Comparison of ENCODE assay signal across 7 cellular contexts in genomic region chr12:8390001-8390797, GRCh38.
A peak's percentile ranks its signal among the peaks of the same experiment; 100 is the strongest.
DNase-seq lines count a peak whose midpoint lies in the region; ATAC-seq and TF ChIP-seq lines count a peak whose summit lies in the region.
"Not testable (repeated sequence)": the region's sequence is repeated elsewhere in the genome, so short reads cannot be mapped to it uniquely, and the experiment has no call there.

No MANE protein-coding gene starts in this region.

- DNase-seq in GM06990 (ENCODE audit: extremely low read depth, insufficient read length) (peak; percentile 39), T-helper 17 cell (peak in 2 of 3 donors; percentile 67 to 69), lower lobe of right lung (peak; percentile 59)
- peak; percentile 82 for DNase-seq in activated naive CD4-positive, alpha-beta T cell treated with anti-CD3 and anti-CD28 coated beads for 36 hours
- DNase-seq in esophagus squamous epithelium (lab: John Stamatoyannopoulos, UW), result not testable (repeated sequence)
- peak; percentile 42 to 56 for DNase-seq in stimulated activated CD4-positive, alpha-beta T cell treated with anti-CD3 and anti-CD28 coated beads, Interleukin-12 subunit alpha, Interleukin-12 subunit beta, amount 100 ng/mL, for 24 hours (ENCODE audit: low read depth in 2 of 2)

- not testable (repeated sequence) for H3K9ac ChIP-seq in Loucy (ENCODE audit: low read depth, low read length, poor library complexity, severe bottlenecking)

- H3F3A ChIP-seq in Loucy (ENCODE audit: low read depth), result not testable (repeated sequence)

- H3K79me2 ChIP-seq in Loucy (ENCODE audit: insufficient read depth, low read length), result not testable (repeated sequence)

- peak overlapping the region; percentile 50 for H3K4me2 ChIP-seq in Loucy (ENCODE audit: low read depth, low read length, poor library complexity, severe bottlenecking)

- CTCF ChIA-PET in activated naive CD4-positive, alpha-beta T cell treated with anti-CD3 and anti-CD28 coated beads for 36 hours (lab: Charles Lee), result interaction anchor here (0.5 to 1.4 kb wide), 7 partner anchors 11 to 209 kb away, joined by 3 to 4 read pairs (median 3); no protein-coding TSS in a partner anchor

- not testable (repeated sequence) for H3K27ac Mint-ChIP-seq in T-helper 17 cell; activated naive CD4-positive, alpha-beta T cell treated with anti-CD3 and anti-CD28 coated beads for 36 hours

- WGBS in esophagus squamous epithelium, 2 donors, result 0% methylated on average over 2 of the region's 81 CpGs; no CpG with 5 or more reads in 1 of the 2 donors

- H3K4me1 Mint-ChIP-seq in T-helper 17 cell; activated naive CD4-positive, alpha-beta T cell treated with anti-CD3 and anti-CD28 coated beads for 36 hours (ENCODE audit: low read depth): not testable (repeated sequence)

- intact Hi-C loops in activated naive CD4-positive, alpha-beta T cell treated with anti-CD3 and anti-CD28 coated beads for 36 hours (cut with micrococcal nuclease); esophagus squamous epithelium (cut with DNase I); lower lobe of right lung (cut with DNase I): not testable (repeated sequence)

- not testable (repeated sequence) for H3K9me3 ChIP-seq in Loucy (ENCODE audit: insufficient read depth, low read depth, low read length); T-helper 17 cell (ENCODE audit: control insufficient read depth, low read length, poor library complexity, severe bottlenecking); esophagus squamous epithelium; lower lobe of right lung

- H3K36me3 Mint-ChIP-seq in T-helper 17 cell (ENCODE audit: low read depth); activated naive CD4-positive, alpha-beta T cell treated with anti-CD3 and anti-CD28 coated beads for 36 hours (ENCODE audit: low read depth): not testable (repeated sequence)

- H3K36me3 ChIP-seq in GM06990 (ENCODE audit: control insufficient read depth, insufficient read depth, low read length); Loucy (ENCODE audit: insufficient read depth, low read length); esophagus squamous epithelium; lower lobe of right lung: not testable (repeated sequence)

- not testable (repeated sequence) for H3K27me3 ChIP-seq in GM06990 (replicated peaks; ENCODE audit: control insufficient read depth, insufficient read depth, low read length); Loucy (ENCODE audit: insufficient read depth, low read length, poor library complexity, severe bottlenecking); lower lobe of right lung (ENCODE audit: low read depth)
- H3K27me3 ChIP-seq in esophagus squamous epithelium, result peaks cover 0 to 45% (median 0%) of the 10 kb centered on the region in 4 donors

- not testable (repeated sequence) for H4K20me1 ChIP-seq in Loucy (ENCODE audit: insufficient read depth, low read length, poor library complexity, severe bottlenecking)

- not testable (repeated sequence) for H3K4me1 ChIP-seq in Loucy (ENCODE audit: insufficient read depth, low read length, poor library complexity, severe bottlenecking); lower lobe of right lung
- peaks cover 0 to 12% (median 5%) of the 10 kb centered on the region in 3 donors for H3K4me1 ChIP-seq in esophagus squamous epithelium

- ATAC-seq in T-helper 17 cell (peak; percentile 71), lower lobe of right lung (peak; percentile 58 to 77)

- H3K4me3 ChIP-seq in GM06990 (replicated peaks; ENCODE audit: low read depth, low read length), result not testable (repeated sequence)
- peak overlapping the region; percentile 43 for H3K4me3 ChIP-seq in Loucy (ENCODE audit: low read length, poor library complexity, severe bottlenecking)
- peak overlapping the region; percentile 34 to 66 (median 52) for H3K4me3 ChIP-seq in esophagus squamous epithelium
- peak overlapping the region; percentile 45 for H3K4me3 ChIP-seq in lower lobe of right lung

- not testable (repeated sequence) for H3K9me2 ChIP-seq in Loucy (replicated peaks; ENCODE audit: low read depth, low read length)

- H3K4me3 Mint-ChIP-seq in T-helper 17 cell, result peak overlapping the region; percentile 79
- peak overlapping the region; percentile 53 for H3K4me3 Mint-ChIP-seq in activated naive CD4-positive, alpha-beta T cell treated with anti-CD3 and anti-CD28 coated beads for 36 hours

- H3K27ac ChIP-seq in esophagus squamous epithelium, lower lobe of right lung: not testable (repeated sequence)

- H3K9me3 Mint-ChIP-seq in activated naive CD4-positive, alpha-beta T cell treated with anti-CD3 and anti-CD28 coated beads for 36 hours, result not testable (repeated sequence)

- not testable (repeated sequence) for H2AFZ ChIP-seq in Loucy (ENCODE audit: low read length)

- H3K27me3 Mint-ChIP-seq in T-helper 17 cell, result peaks cover 24% of the 10 kb centered on the region
- peaks cover 19% of the 10 kb centered on the region for H3K27me3 Mint-ChIP-seq in activated naive CD4-positive, alpha-beta T cell treated with anti-CD3 and anti-CD28 coated beads for 36 hours (ENCODE audit: low read depth)

- not testable (repeated sequence) for TF ChIP-seq POLR2A in esophagus squamous epithelium (IDR thresholded peaks at IDR 0.05)

- peak; percentile 54 for TF ChIP-seq CTCF in GM06990 (IDR thresholded peaks at IDR 0.05; ENCODE audit: insufficient read depth, low read length, poor library complexity, severe bottlenecking)
- TF ChIP-seq CTCF in Loucy (conservative IDR thresholded peaks at IDR 0.05; ENCODE audit: low read length), result peak; percentile 26; the same call in 1 of the 2 replicates
- TF ChIP-seq CTCF in esophagus squamous epithelium (IDR thresholded peaks at IDR 0.05), result peak; percentile 23 to 75 (median 63)
- not testable (repeated sequence) for TF ChIP-seq CTCF in lower lobe of right lung (IDR thresholded peaks at IDR 0.05)
